Comparison of ENCODE assay signal across 12 cellular contexts in genomic region chr22:30252411-30253204, GRCh38. TPM values are rescaled to one million over a fixed set of nuclear protein-coding genes. Genes with fewer than 3 reads are reported as not detected.
DNase-seq lines count a peak whose midpoint lies in the region; ATAC-seq, FAIRE-seq and TF ChIP-seq lines count a peak whose summit lies in the region.
"Had no signal": no experiment of that assay in that cellular context is flagged by ENCODE, and none has a peak within 500 bp of the region (broad histone marks: within the 10 kb centered on the region; RNA-seq: fewer than 3 reads in every experiment).

No MANE protein-coding gene starts in this region.

- H3K9ac ChIP-seq in colonic mucosa (ENCODE audit: low read depth in 2 of 2, low read length in 2 of 2): peak overlapping the region; percentile 1 to 36

- H3K4me1 ChIP-seq in colonic mucosa: peaks cover 25% of the 10 kb centered on the region
- H3K4me1 ChIP-seq: uterus had no signal

- no peaks in the 10 kb centered on the region for H3K27me3 ChIP-seq in colonic mucosa
- H3K27me3 ChIP-seq: uterus had no signal

- no peak for TF ChIP-seq POLR2A in GM12891 (IDR thresholded peaks at IDR 0.05; ENCODE audit: low read depth, low read length)

- H3K9me3 Mint-ChIP-seq in osteocyte (ENCODE audit: unreplicated experiment): no peaks in the 10 kb centered on the region
- H3K9me3 Mint-ChIP-seq: central memory CD8-positive, alpha-beta T cell had no signal

- peak overlapping the region; percentile 84 for H3K27ac Mint-ChIP-seq in osteocyte (ENCODE audit: unreplicated experiment)

- DNase-seq in GM12891 (ENCODE audit: insufficient read length, low spot score) (no peak), NCI-H69 (lab: John Stamatoyannopoulos, UW) (peak; percentile 52), colonic mucosa (peak; percentile 76), osteocyte (ENCODE audit: extremely low spot score, unreplicated experiment) (no peak), foreskin melanocyte (no peak), H4 (ENCODE audit: low spot score) (no peak)
- no peak for DNase-seq in effector CD8-positive, alpha-beta T cell (lab: John Stamatoyannopoulos, UW)
- DNase-seq: activated CD4-positive, alpha-beta T cell treated with anti-CD3 and anti-CD28 coated beads, Interleukin-2, amount 50 U/mL, for 1 hour; NCI-H2227 treated with DMSO at 0.1 percent for 48 hours had no signal

- peaks cover 61% of the 10 kb centered on the region for H3K4me1 Mint-ChIP-seq in osteocyte (ENCODE audit: unreplicated experiment)

- ATAC-seq in GM18519 (IDR thresholded peaks at IDR 0.05; ENCODE audit: low FRiP score, unreplicated experiment): no peak

- no peak overlapping the region for H3K4me3 ChIP-seq in colonic mucosa
- H3K4me3 ChIP-seq: uterus had no signal

- H3K27me3 Mint-ChIP-seq in osteocyte (ENCODE audit: unreplicated experiment): no peaks in the 10 kb centered on the region

- TF ChIP-seq CTCF in colonic mucosa (IDR thresholded peaks at IDR 0.05) (no peak), osteocyte (IDR thresholded peaks at IDR 0.05) (no peak)

- H3K4me3 Mint-ChIP-seq in osteocyte (ENCODE audit: unreplicated experiment): no peak overlapping the region
- H3K4me3 Mint-ChIP-seq: central memory CD8-positive, alpha-beta T cell had no signal

- H3K36me3 Mint-ChIP-seq in osteocyte (ENCODE audit: unreplicated experiment): no peaks in the 10 kb centered on the region

- FAIRE-seq in GM12891 (lab: Jason Lieb, UNC): peak; percentile 79

- H3K36me3 ChIP-seq in colonic mucosa: no peaks in the 10 kb centered on the region
- H3K36me3 ChIP-seq: uterus had no signal

- peak overlapping the region; percentile 77 for H3K27ac ChIP-seq in colonic mucosa
- H3K27ac ChIP-seq: uterus had no signal

- H3K9me3 ChIP-seq in colonic mucosa: no peaks in the 10 kb centered on the region
- H3K9me3 ChIP-seq: uterus had no signal

- intact Hi-C loops in colonic mucosa (cut with DNase I): no loop called here

TF ChIP-seq in GM12891, 5 proteins besides CTCF, POLR2A, EP300 and RAD21:
- TF ChIP-seq POLR2AphosphoS5 (IDR thresholded peaks at IDR 0.05; ENCODE audit: low read depth, low read length) (no peak), TAF1 (IDR thresholded peaks at IDR 0.05; ENCODE audit: low read depth, low read length) (no peak), SPI1 (IDR thresholded peaks at IDR 0.05; ENCODE audit: low read depth, low read length) (peak; percentile 46; the same call in 1 of the 2 replicates)

RNA-seq across cellular contexts. Expression of gene LIF, which starts 6.0 kb away (rescaled TPM):
- 2.4 TPM for polyA plus RNA-seq in GM12891 (2012; ENCODE audit: low read depth, missing spikeins)
- total RNA-seq in colonic mucosa (10 to 100 TPM in 1 of 2 donors, 1 to 10 TPM in 1; 9.5 to 12.5 TPM), osteocyte (13.7 and 15.5 TPM in 2 replicates)
- 2.2 and 3.9 TPM in 2 replicates for total RNA-seq in H4 (2014; rRNA removed; shearing (Covaris generic))

RNA-seq across cellular contexts. Expression of gene OSM, which starts 14.0 kb away (rescaled TPM):
- polyA plus RNA-seq in GM12891 (2012; ENCODE audit: low read depth, missing spikeins): 0.28 TPM
- total RNA-seq in colonic mucosa (under 1 TPM; 0.21 to 0.44 TPM), osteocyte (not detected in 2 replicates)
- not detected in 2 replicates for total RNA-seq in H4 (2014; rRNA removed; shearing (Covaris generic))

RNA-seq across cellular contexts. Expression of gene CASTOR1, which starts 36.7 kb away (rescaled TPM):
- polyA plus RNA-seq in GM12891 (2012; ENCODE audit: low read depth, missing spikeins): 4.6 TPM
- total RNA-seq in colonic mucosa (1 to 10 TPM; 4.5 to 5.0 TPM), osteocyte (11.8 and 12.2 TPM in 2 replicates)
- total RNA-seq in H4 (2014; rRNA removed; shearing (Covaris generic)): 2.9 and 6.6 TPM in 2 replicates

Comparison
In these comparisons a context has a peak if more than half of its experiments do, and no peak if none do; other contexts are left out.
1. DNase-seq: peak in NCI-H69 (single experiment) and colonic mucosa (single experiment); none in GM12891 (single experiment), osteocyte (single experiment), foreskin melanocyte (single experiment), effector CD8-positive, alpha-beta T cell (single experiment) and H4 (single experiment).